ENCODE assay signal across 12 cellular contexts in genomic region chr14:70905316-70905715, GRCh38. TPM values are rescaled to one million over a fixed set of nuclear protein-coding genes. Genes with fewer than 3 reads are reported as not detected.
DNase-seq lines count a peak whose midpoint lies in the region; ATAC-seq and TF ChIP-seq lines count a peak whose summit lies in the region.
"Had no signal": no experiment of that assay in that cellular context is flagged by ENCODE, and none has a peak within 500 bp of the region (broad histone marks: within the 10 kb centered on the region; RNA-seq: fewer than 3 reads in every experiment).

No MANE protein-coding gene starts in this region.

- H3K4me3 Mint-ChIP-seq in natural killer cell = no peak overlapping the region
- H3K4me3 Mint-ChIP-seq: activated CD8-positive, alpha-beta T cell treated with anti-CD3 and anti-CD28 coated beads for 36 hours had no signal

- H3K27ac ChIP-seq in transverse colon = peak overlapping the region; percentile 81 to 97 (median 94)
- H3K27ac ChIP-seq: cardiac muscle cell had no signal

- no peaks in the 10 kb centered on the region for H3K36me3 ChIP-seq in transverse colon
- H3K36me3 ChIP-seq: cardiac muscle cell had no signal

- DNase-seq in HFF-Myc (ENCODE audit: extremely low read depth, low read depth) (no peak), dermis blood vessel endothelial cell (peak; percentile 79), lung microvascular endothelial cell (ENCODE audit: low read depth in 2 of 2) (peak; percentile 68 to 80), transverse colon (peak; percentile 16), cerebellar nuclear complex (lab: John Stamatoyannopoulos, UW) (no peak), NOMO-1 (lab: John Stamatoyannopoulos, UW; ENCODE audit: unreplicated experiment in 2 of 2) (no peak), natural killer cell (no peak)
- no peak for DNase-seq in activated CD4-positive, CD25-positive, alpha-beta regulatory T cell (lab: John Stamatoyannopoulos, UW)
- DNase-seq: activated CD8-positive, alpha-beta T cell treated with anti-CD3 and anti-CD28 coated beads for 36 hours; Kasumi-1; stimulated activated naive CD4-positive, alpha-beta T cell treated with Interleukin-2 at 50 U/mL for 16 hours had no signal

- H3K27me3 Mint-ChIP-seq in natural killer cell (ENCODE audit: low read depth in 2 of 2) = no peaks in the 10 kb centered on the region
- H3K27me3 Mint-ChIP-seq: activated CD8-positive, alpha-beta T cell treated with anti-CD3 and anti-CD28 coated beads for 36 hours had no signal

- H3K4me1 Mint-ChIP-seq in natural killer cell = peaks cover 27 to 32% of the 10 kb centered on the region in 2 donors

- no peak for TF ChIP-seq CTCF in HFF-Myc (IDR thresholded peaks at IDR 0.05; ENCODE audit: low read depth, low read length, missing control alignments)
- no peak for TF ChIP-seq CTCF in transverse colon (IDR thresholded peaks at IDR 0.05)
- no peak for TF ChIP-seq CTCF in natural killer cell (IDR thresholded peaks at IDR 0.05)

- in situ Hi-C loops in transverse colon (cut with MboI; ENCODE audit: low pct_ligation_motif_present in 1 of 4, low pct_unique_long_range_greater_than_20kb in 1 of 4, low sequenced_read_pairs in 3 of 4) = no loop called here

- no peak for ATAC-seq in natural killer cell
- ATAC-seq: activated CD8-positive, alpha-beta T cell treated with anti-CD3 and anti-CD28 coated beads for 36 hours had no signal

- no peaks in the 10 kb centered on the region for H3K27me3 ChIP-seq in transverse colon
- H3K27me3 ChIP-seq: cardiac muscle cell had no signal

- no peak for TF ChIP-seq EP300 in transverse colon (IDR thresholded peaks at IDR 0.05; ENCODE audit: low read depth)

- no peaks in the 10 kb centered on the region for H3K36me3 Mint-ChIP-seq in natural killer cell

- H3K9me3 Mint-ChIP-seq in natural killer cell = no peaks in the 10 kb centered on the region
- H3K9me3 Mint-ChIP-seq: activated CD8-positive, alpha-beta T cell treated with anti-CD3 and anti-CD28 coated beads for 36 hours had no signal

- H3K4me1 ChIP-seq in transverse colon = peaks cover 6 to 36% (median 25%) of the 10 kb centered on the region in 4 donors

- H3K4me3 ChIP-seq in HFF-Myc (replicated peaks; ENCODE audit: low read depth, low read length) = 0 out of 2 replicates have a peak overlapping the region, but pooled peaks have one; percentile 9
- H3K4me3 ChIP-seq in transverse colon = no peak overlapping the region
- H3K4me3 ChIP-seq: cardiac muscle cell had no signal

- no peak for TF ChIP-seq POLR2A in transverse colon (IDR thresholded peaks at IDR 0.05)

- H3K27ac Mint-ChIP-seq in natural killer cell = no peak overlapping the region

- intact Hi-C loops in transverse colon (cut with DNase I; ENCODE audit: low total_unique reads) = loop anchor here (5.0 kb wide), 1 partner anchor 67 kb away; no protein-coding TSS in a partner anchor
- intact Hi-C loops in natural killer cell (cut with micrococcal nuclease) = loop anchor here (5.0 kb wide), 2 partner anchors 37 to 1753 kb away; partner anchors contain the start of gene DCAF5

- 68 to 83% methylated on average over 5 to 9 of the region's 9 CpGs for WGBS in transverse colon (ENCODE audit: low coverage in 1 of 2), 2 donors

- no peaks in the 10 kb centered on the region for H3K9me3 ChIP-seq in transverse colon

RNA-seq across cellular contexts. Expression of gene PCNX1, which starts 1.9 kb away (rescaled TPM):
- total RNA-seq in dermis blood vessel endothelial cell = 33.4 and 49.0 TPM in 2 replicates
- 30.7 and 31.2 TPM in 2 replicates for total RNA-seq in lung microvascular endothelial cell
- 10 to 100 TPM; 15.0 to 64.6 (median 46.0) TPM for total RNA-seq in transverse colon
- 100 to 1,000 TPM in 2 of 3 donors, 10 to 100 TPM in 1; 79.8 to 124 (median 119) TPM for total RNA-seq in natural killer cell

Comparison
In these comparisons a context has a peak if more than half of its experiments do, and no peak if none do; other contexts are left out.
1. DNase-seq: peak in dermis blood vessel endothelial cell (single experiment), lung microvascular endothelial cell (2 of 2) and transverse colon (single experiment); none in HFF-Myc (single experiment), cerebellar nuclear complex (0 of 2), NOMO-1 (0 of 2), activated CD4-positive, CD25-positive, alpha-beta regulatory T cell (0 of 4) and natural killer cell (single experiment).